ENCODE assay signal across 13 cellular contexts in the genomic region with DNA sequence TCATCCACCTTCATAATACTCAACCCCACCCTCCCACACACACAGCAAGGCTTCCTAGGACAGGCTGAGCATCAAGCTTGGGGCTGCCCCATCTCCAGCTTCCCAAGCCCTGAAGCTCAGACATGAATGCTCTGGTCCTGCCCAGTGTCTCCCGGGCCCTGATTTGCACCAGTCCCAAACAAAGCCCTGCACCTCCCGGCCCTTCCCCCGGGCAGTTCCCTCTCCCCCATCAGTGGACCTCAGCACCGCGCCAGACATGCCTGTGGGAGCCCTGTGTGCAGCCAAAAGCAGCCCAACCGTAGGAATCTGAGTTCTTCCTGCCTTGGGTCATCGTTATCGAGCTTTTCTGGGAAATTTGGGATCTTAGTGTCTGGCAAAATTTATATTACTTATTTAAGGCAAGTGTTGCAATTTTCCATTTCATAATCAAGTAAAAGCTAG.
DNase-seq lines count a peak whose midpoint lies in the region; ATAC-seq and TF ChIP-seq lines count a peak whose summit lies in the region.
"Had no signal": no experiment of that assay in that cellular context is flagged by ENCODE, and none has a peak within 500 bp of the region (broad histone marks: within the 10 kb centered on the region; RNA-seq: fewer than 3 reads in every experiment).

No MANE protein-coding gene starts in this region.

- H2AFZ ChIP-seq in PC-9 = no peak overlapping the region

- H3K4me3 ChIP-seq in brain microvascular endothelial cell (ENCODE audit: low read depth, low read length) (no peak overlapping the region), skin epidermis (no peak overlapping the region), PC-9 (no peak overlapping the region)

- peak overlapping the region; percentile 57 for H3K27ac ChIP-seq in brain microvascular endothelial cell
- peak overlapping the region in 20 of 21 experiments; percentile 4 to 88 (median 57) for H3K27ac ChIP-seq in skin epidermis
- no peak overlapping the region for H3K27ac ChIP-seq in PC-9
- H3K27ac ChIP-seq: KMS-11 had no signal

- no peaks in the 10 kb centered on the region for H3K79me2 ChIP-seq in PC-9 (ENCODE audit: low read depth)

- H3K36me3 ChIP-seq in brain microvascular endothelial cell (replicated peaks) (no peaks in the 10 kb centered on the region), PC-9 (ENCODE audit: low read depth) (no peaks in the 10 kb centered on the region)

- peak; percentile 99 for DNase-seq in EH (ENCODE audit: low read depth)
- peak; percentile 83 for DNase-seq in brain microvascular endothelial cell
- DNase-seq in left kidney (ENCODE audit: low read depth, low spot score) = peak; percentile 28
- DNase-seq in PC-9 = no peak
- DNase-seq in AML-193 (lab: John Stamatoyannopoulos, UW) = no peak
- no peak for DNase-seq in SK-N-DZ (ENCODE audit: low spot score)
- DNase-seq: CD8-positive, alpha-beta T cell; foreskin melanocyte; naive thymus-derived CD4-positive, alpha-beta T cell; NCI-H446 had no signal

- no peaks in the 10 kb centered on the region for H4K20me1 ChIP-seq in PC-9 (ENCODE audit: insufficient read depth)

- in situ Hi-C loops in brain microvascular endothelial cell (cut with HindIII; ENCODE audit: low pct_ligation_motif_present, low sequenced_read_pairs) = no loop called here

- no peaks in the 10 kb centered on the region for H3K9me2 ChIP-seq in PC-9 (ENCODE audit: insufficient read depth)

- no peak for ATAC-seq in GM21381 (IDR thresholded peaks at IDR 0.05; ENCODE audit: unreplicated experiment)
- ATAC-seq: CD8-positive, alpha-beta T cell; naive thymus-derived CD4-positive, alpha-beta T cell had no signal

- H3K9me3 ChIP-seq in PC-9 (ENCODE audit: insufficient read depth, low read depth) = no peaks in the 10 kb centered on the region

- H3K4me2 ChIP-seq in PC-9 = no peak overlapping the region
- H3K4me2 ChIP-seq: KMS-11 had no signal

- H3K4me1 ChIP-seq in PC-9 (replicated peaks; ENCODE audit: insufficient read depth) = no peaks in the 10 kb centered on the region

- POLR2A ChIA-PET in PC-9 (lab: Charles Lee; ENCODE audit: unreplicated experiment) = no interaction called here

- intact Hi-C loops in PC-9 (cut with micrococcal nuclease; ENCODE audit: unreplicated experiment) = no loop called here

- H3F3A ChIP-seq in PC-9 (ENCODE audit: insufficient read depth, low read depth) = no peaks in the 10 kb centered on the region

- TF ChIP-seq CTCF in brain microvascular endothelial cell (IDR thresholded peaks at IDR 0.05; ENCODE audit: low read depth, low read length, missing control alignments) (no peak), PC-9 (conservative IDR thresholded peaks at IDR 0.05) (no peak)

- no peaks in the 10 kb centered on the region for H3K27me3 ChIP-seq in brain microvascular endothelial cell (replicated peaks)
- peaks cover 64% of the 10 kb centered on the region for H3K27me3 ChIP-seq in PC-9 (ENCODE audit: insufficient read depth, low read depth)

- BruUV-seq in PC-9 (replicated peaks; lab: Mats Ljungman, UMichigan) = no TSS peak

- CTCF ChIA-PET in PC-9 (lab: Charles Lee) = no interaction called here

Comparison
In these comparisons a context has a peak if more than half of its experiments do, and no peak if none do; other contexts are left out.
1. DNase-seq: peak in EH (single experiment), brain microvascular endothelial cell (single experiment) and left kidney (single experiment); none in PC-9 (0 of 2), AML-193 (0 of 2) and SK-N-DZ (single experiment).